1 cellular context compared by ENCODE assay signal in the genomic region with DNA sequence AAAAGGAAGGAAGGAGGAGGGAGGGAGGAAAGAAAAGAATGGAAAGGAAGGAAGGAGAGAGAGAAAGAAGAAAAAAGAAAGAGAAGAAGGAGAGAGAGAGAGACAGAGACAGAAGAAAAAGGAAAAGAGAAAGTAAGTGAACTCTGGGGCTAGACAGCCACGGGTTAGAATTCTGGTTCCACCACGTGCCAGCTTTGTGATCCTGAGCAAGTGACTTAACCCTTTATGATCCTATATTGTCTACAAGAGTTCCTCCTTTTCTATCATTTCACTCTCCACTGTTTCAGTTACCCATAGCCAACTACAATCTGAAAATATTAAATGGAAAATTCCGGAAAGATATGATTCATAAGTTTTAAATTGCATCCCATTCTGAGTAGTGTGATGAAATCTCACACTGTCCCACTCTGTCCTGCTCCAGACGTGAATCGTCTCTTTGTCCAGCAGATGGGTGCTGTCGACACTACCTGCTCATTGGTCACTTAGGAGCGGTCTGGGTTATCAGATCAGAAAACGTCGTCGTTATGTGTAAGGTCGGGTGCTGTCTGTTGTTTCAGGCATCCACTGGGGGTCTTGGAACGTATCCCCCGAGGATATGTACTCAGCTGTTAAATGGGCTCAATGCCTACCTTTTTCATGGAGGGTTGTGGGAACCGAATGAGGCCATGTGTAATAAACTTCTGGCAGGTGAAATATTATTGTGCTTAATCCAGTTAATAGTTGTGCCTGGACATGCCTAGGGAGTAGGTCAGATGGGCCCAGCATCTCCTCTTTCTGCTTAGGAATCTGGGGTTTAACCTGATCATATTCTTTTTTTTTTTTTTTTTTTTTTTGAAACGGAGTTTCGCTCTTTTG.
TF ChIP-seq lines count a peak whose summit lies in the region.

No MANE protein-coding gene starts in this region.

TF ChIP-seq in HepG2, 621 proteins besides CTCF, POLR2A, EP300 and RAD21 (continued from another document):
- TF ChIP-seq ZNF44 (CRISPR knock-in tag; IDR thresholded peaks at IDR 0.05) (no peak), ZNF777 (CRISPR knock-in tag; IDR thresholded peaks at IDR 0.05) (no peak)
- TF ChIP-seq, protein P1, sequence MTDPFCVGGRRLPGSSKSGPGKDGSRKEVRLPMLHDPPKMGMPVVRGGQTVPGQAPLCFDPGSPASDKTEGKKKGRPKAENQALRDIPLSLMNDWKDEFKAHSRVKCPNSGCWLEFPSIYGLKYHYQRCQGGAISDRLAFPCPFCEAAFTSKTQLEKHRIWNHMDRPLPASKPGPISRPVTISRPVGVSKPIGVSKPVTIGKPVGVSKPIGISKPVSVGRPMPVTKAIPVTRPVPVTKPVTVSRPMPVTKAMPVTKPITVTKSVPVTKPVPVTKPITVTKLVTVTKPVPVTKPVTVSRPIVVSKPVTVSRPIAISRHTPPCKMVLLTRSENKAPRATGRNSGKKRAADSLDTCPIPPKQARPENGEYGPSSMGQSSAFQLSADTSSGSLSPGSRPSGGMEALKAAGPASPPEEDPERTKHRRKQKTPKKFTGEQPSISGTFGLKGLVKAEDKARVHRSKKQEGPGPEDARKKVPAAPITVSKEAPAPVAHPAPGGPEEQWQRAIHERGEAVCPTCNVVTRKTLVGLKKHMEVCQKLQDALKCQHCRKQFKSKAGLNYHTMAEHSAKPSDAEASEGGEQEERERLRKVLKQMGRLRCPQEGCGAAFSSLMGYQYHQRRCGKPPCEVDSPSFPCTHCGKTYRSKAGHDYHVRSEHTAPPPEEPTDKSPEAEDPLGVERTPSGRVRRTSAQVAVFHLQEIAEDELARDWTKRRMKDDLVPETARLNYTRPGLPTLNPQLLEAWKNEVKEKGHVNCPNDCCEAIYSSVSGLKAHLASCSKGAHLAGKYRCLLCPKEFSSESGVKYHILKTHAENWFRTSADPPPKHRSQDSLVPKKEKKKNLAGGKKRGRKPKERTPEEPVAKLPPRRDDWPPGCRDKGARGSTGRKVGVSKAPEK (CRISPR knock-in tag; IDR thresholded peaks at IDR 0.05; ENCODE audit: borderline replicate concordance): no peak
